ENCODE assay signal across 8 cellular contexts in the genomic region with DNA sequence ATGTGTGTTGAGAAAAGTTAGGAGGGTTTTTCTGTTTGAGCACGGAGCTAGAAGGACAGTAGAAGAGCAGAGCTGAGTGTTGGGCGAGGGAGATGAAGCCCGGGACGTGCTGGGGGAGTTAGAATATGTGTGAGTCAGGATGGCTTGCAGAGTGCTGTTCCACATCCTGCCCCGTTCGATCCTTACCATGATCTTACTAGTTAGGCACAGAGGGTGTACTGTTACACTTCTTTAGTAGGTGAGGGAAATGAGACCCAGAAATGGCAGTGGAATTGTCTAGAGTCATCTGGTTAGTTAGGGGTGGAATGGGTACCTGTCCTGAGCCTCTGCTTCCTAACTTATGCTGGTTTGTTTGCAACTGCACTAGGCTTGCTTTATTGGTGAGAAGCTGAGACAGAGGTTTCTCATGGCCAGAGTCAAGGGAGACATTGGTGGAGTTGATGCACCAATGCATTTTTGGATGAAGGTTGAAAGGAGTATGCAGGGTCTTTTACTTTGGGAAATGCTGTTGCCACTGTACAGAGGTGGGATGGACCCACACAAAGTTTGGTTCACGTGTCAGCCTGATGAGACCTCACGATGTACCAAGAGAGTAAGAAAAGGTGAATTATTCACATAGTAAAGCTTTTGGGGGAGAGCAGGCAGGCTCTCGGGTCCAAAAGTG. TPM values are rescaled to one million over a fixed set of nuclear protein-coding genes. Genes with fewer than 3 reads are reported as not detected.
DNase-seq lines count a peak whose midpoint lies in the region; ATAC-seq, FAIRE-seq and TF ChIP-seq lines count a peak whose summit lies in the region.

No MANE protein-coding gene starts in this region.

- H3K4me1 Mint-ChIP-seq in glutamatergic neuron (ENCODE audit: low read depth, unreplicated experiment): peaks cover 62% of the 10 kb centered on the region

- peak; percentile 19 for ATAC-seq in GM19463 (IDR thresholded peaks at IDR 0.05; ENCODE audit: unreplicated experiment)

- H3K4me1 ChIP-seq in BLaER1 treated with 17β-estradiol and CSF1 and Interleukin-3, amounts not matched to agents 10 nM and 100 nM: peaks cover 79 to 92% (median 85%) of the 10 kb centered on the region in 10 experiments
- H3K4me1 ChIP-seq in OCI-LY1 (ENCODE audit: insufficient read depth, low read length, severe bottlenecking) (peaks cover 22% of the 10 kb centered on the region), vagina (peaks cover 48% of the 10 kb centered on the region)

- H3K4me2 ChIP-seq in BLaER1 treated with 17β-estradiol and CSF1 and Interleukin-3, amounts not matched to agents 10 nM and 100 nM: peak overlapping the region; percentile 79 to 96 (median 89)
- peak overlapping the region; percentile 34; the same call in 1 of the 2 replicates for H3K4me2 ChIP-seq in OCI-LY1 (ENCODE audit: low read length)

- H3K9ac ChIP-seq in BLaER1 treated with 17β-estradiol and CSF1 and Interleukin-3, amounts not matched to agents 10 nM and 100 nM: peak overlapping the region; percentile 58 to 74 (median 67)
- no peak overlapping the region for H3K9ac ChIP-seq in OCI-LY1 (ENCODE audit: low read length)

- H3K79me2 ChIP-seq in OCI-LY1 (ENCODE audit: insufficient read depth, low read length): no peaks in the 10 kb centered on the region

- H3K4me3 ChIP-seq in BLaER1 treated with 17β-estradiol and CSF1 and Interleukin-3, amounts not matched to agents 10 nM and 100 nM: peak overlapping the region; percentile 13 to 51 (median 35); a peak in 10 of 20 replicates
- no peak overlapping the region for H3K4me3 ChIP-seq in OCI-LY1 (ENCODE audit: low read depth, low read length, poor library complexity, severe bottlenecking)
- H3K4me3 ChIP-seq in vagina: no peak overlapping the region

- H3F3A ChIP-seq in OCI-LY1 (ENCODE audit: insufficient read depth, low read length): no peaks in the 10 kb centered on the region

- H4K20me1 ChIP-seq in BLaER1 treated with 17β-estradiol and CSF1 and Interleukin-3, amounts not matched to agents 10 nM and 100 nM: peaks cover 22 to 97% (median 53%) of the 10 kb centered on the region in 11 experiments; a peak in 20 of 22 replicates
- no peaks in the 10 kb centered on the region for H4K20me1 ChIP-seq in OCI-LY1 (ENCODE audit: insufficient read depth, low read length)

- H3K27me3 Mint-ChIP-seq in glutamatergic neuron (ENCODE audit: unreplicated experiment): peaks cover 6% of the 10 kb centered on the region

- H2AFZ ChIP-seq in OCI-LY1 (ENCODE audit: low read length): no peak overlapping the region

- intact Hi-C loops in vagina (cut with DNase I): no loop called here

- DNase-seq in glutamatergic neuron (no peak), vagina (ENCODE audit: extremely low spot score in 2 of 2) (no peak), middle frontal gyrus (ENCODE audit: extremely low spot score, low spot score) (no peak), frontal cortex (ENCODE audit: low spot score in 2 of 2) (no peak)
- DNase-seq in stimulated activated CD8-positive, alpha-beta memory T cell treated with anti-CD3 and anti-CD28 coated beads, Interleukin-4, amount 100 ng/mL, for 48 hours: no peak

- H3K36me3 Mint-ChIP-seq in glutamatergic neuron (ENCODE audit: unreplicated experiment): no peaks in the 10 kb centered on the region

- no peaks in the 10 kb centered on the region for H3K27me3 ChIP-seq in BLaER1 treated with 17β-estradiol and CSF1 and Interleukin-3, amounts not matched to agents 10 nM and 100 nM
- H3K27me3 ChIP-seq in OCI-LY1 (ENCODE audit: insufficient read depth, low read length): no peaks in the 10 kb centered on the region
- H3K27me3 ChIP-seq in vagina: no peaks in the 10 kb centered on the region

- peak overlapping the region; percentile 61 to 81 (median 75) for H3K27ac ChIP-seq in BLaER1 treated with 17β-estradiol and CSF1 and Interleukin-3, amounts not matched to agents 10 nM and 100 nM
- H3K27ac ChIP-seq in OCI-LY1 (ENCODE audit: low read depth, low read length, poor library complexity, severe bottlenecking) (no peak overlapping the region), vagina (peak overlapping the region; percentile 58)

- TF ChIP-seq POLR2A in vagina (IDR thresholded peaks at IDR 0.05): no peak

- no peaks in the 10 kb centered on the region for H3K9me2 ChIP-seq in OCI-LY1 (ENCODE audit: low read depth, low read length)

- H3K9me3 ChIP-seq in BLaER1 treated with 17β-estradiol and CSF1 and Interleukin-3, amounts not matched to agents 10 nM and 100 nM (replicated peaks in 1 of 11): peaks cover 0 to 12% (median 0%) of the 10 kb centered on the region in 11 experiments; a peak in 4 of 22 replicates
- H3K9me3 ChIP-seq in OCI-LY1 (ENCODE audit: low read length) (no peaks in the 10 kb centered on the region), vagina (no peaks in the 10 kb centered on the region)

- peaks cover 0 to 11% (median 0%) of the 10 kb centered on the region in 11 experiments; a peak in 3 of 22 replicates for H3K36me3 ChIP-seq in BLaER1 treated with 17β-estradiol and CSF1 and Interleukin-3, amounts not matched to agents 10 nM and 100 nM
- H3K36me3 ChIP-seq in OCI-LY1 (ENCODE audit: insufficient read depth, low read length) (no peaks in the 10 kb centered on the region), vagina (no peaks in the 10 kb centered on the region)

- no peak for FAIRE-seq in frontal cortex (lab: Jason Lieb, UNC)

- H3K4me3 Mint-ChIP-seq in glutamatergic neuron (ENCODE audit: unreplicated experiment): peak overlapping the region; percentile 28

- no peak for TF ChIP-seq CTCF in OCI-LY1 (IDR thresholded peaks at IDR 0.05; ENCODE audit: low read length)
- no peak for TF ChIP-seq CTCF in glutamatergic neuron (IDR thresholded peaks at IDR 0.05; ENCODE audit: partially characterized antibody, unreplicated experiment)
- TF ChIP-seq CTCF in vagina (IDR thresholded peaks at IDR 0.05): no peak

- H3K9me3 Mint-ChIP-seq in glutamatergic neuron (ENCODE audit: unreplicated experiment): peaks cover 18% of the 10 kb centered on the region

- peak overlapping the region; percentile 3 for H3K27ac Mint-ChIP-seq in glutamatergic neuron (ENCODE audit: unreplicated experiment)

RNA-seq across cellular contexts. Expression of a gene that starts 42.4 kb away (rescaled TPM):
- 219 TPM for total RNA-seq in glutamatergic neuron (ENCODE audit: unreplicated experiment)
- total RNA-seq in vagina: 28.5 TPM
- total RNA-seq in frontal cortex: 54.6 TPM

Comparison
In these comparisons a context has a peak if more than half of its experiments do, and no peak if none do; other contexts are left out.
1. H3K4me3 ChIP-seq: peak in BLaER1 treated with 17β-estradiol and CSF1 and Interleukin-3, amounts not matched to agents 10 nM and 100 nM (10 of 10); none in OCI-LY1 (single experiment) and vagina (0 of 2).